Comparison of ENCODE assay signal across 13 cellular contexts in genomic region chr17:6374271-6374691, GRCh38.
DNase-seq lines count a peak whose midpoint lies in the region; ATAC-seq and TF ChIP-seq lines count a peak whose summit lies in the region.
"Had no signal": no experiment of that assay in that cellular context is flagged by ENCODE, and none has a peak within 500 bp of the region (broad histone marks: within the 10 kb centered on the region; RNA-seq: fewer than 3 reads in every experiment).

No MANE protein-coding gene starts in this region.

- intact Hi-C loops in activated CD4-positive, alpha-beta T cell treated with anti-CD3 and anti-CD28 coated beads, Interleukin-2, amount 10 ng/mL, durations not matched to agents 24 days and 14 days (cut with micrococcal nuclease), result no loop called here
- intact Hi-C loops in esophagus muscularis mucosa (cut with DNase I), result no loop called here

- peaks cover 5% of the 10 kb centered on the region for H3K9me3 Mint-ChIP-seq in activated CD4-positive, alpha-beta T cell treated with anti-CD3 and anti-CD28 coated beads, Interleukin-2, amount 10 ng/mL, durations not matched to agents 24 days and 14 days
- no peaks in the 10 kb centered on the region for H3K9me3 Mint-ChIP-seq in progenitor cell of endocrine pancreas (ENCODE audit: low read depth)

- no peak for DNase-seq in activated CD4-positive, alpha-beta T cell treated with anti-CD3 and anti-CD28 coated beads, Interleukin-2, amount 10 ng/mL, durations not matched to agents 24 days and 14 days
- no peak for DNase-seq in activated CD4-positive, alpha-beta T cell treated with anti-CD3 and anti-CD28 coated beads, Interleukin-2, amount 50 U/mL, for 1 hour
- peak; percentile 69 for DNase-seq in NCI-H748 treated with DMSO at 0.1 percent for 48 hours (lab: John Stamatoyannopoulos, UW)
- DNase-seq in esophagus muscularis mucosa (ENCODE audit: extremely low spot score), result peak; percentile 74
- DNase-seq in progenitor cell of endocrine pancreas (ENCODE audit: low spot score, unreplicated experiment), result no peak
- no peak for DNase-seq in AG08396 (ENCODE audit: low spot score)
- DNase-seq in GM20000 (ENCODE audit: low spot score), result no peak
- DNase-seq: gastrocnemius medialis; NCI-H187; SHP77; stimulated activated naive CD4-positive, alpha-beta T cell had no signal

- peak overlapping the region; percentile 54 for H3K4me3 Mint-ChIP-seq in activated CD4-positive, alpha-beta T cell treated with anti-CD3 and anti-CD28 coated beads, Interleukin-2, amount 10 ng/mL, durations not matched to agents 24 days and 14 days
- H3K4me3 Mint-ChIP-seq in progenitor cell of endocrine pancreas (ENCODE audit: low read depth), result peak overlapping the region; percentile 57

- ATAC-seq in HG02763 (IDR thresholded peaks at IDR 0.05; ENCODE audit: unreplicated experiment), result no peak
- ATAC-seq: gastrocnemius medialis had no signal

- H3K36me3 ChIP-seq in esophagus muscularis mucosa, result no peaks in the 10 kb centered on the region
- H3K36me3 ChIP-seq: cardiac muscle cell, gastrocnemius medialis had no signal

- H3K27me3 ChIP-seq in esophagus muscularis mucosa, result peaks cover 0 to 36% (median 0%) of the 10 kb centered on the region in 4 donors
- H3K27me3 ChIP-seq: cardiac muscle cell had no signal

- TF ChIP-seq CTCF in esophagus muscularis mucosa (IDR thresholded peaks at IDR 0.05) (no peak), progenitor cell of endocrine pancreas (IDR thresholded peaks at IDR 0.05; ENCODE audit: unreplicated experiment) (no peak), GM20000 (IDR thresholded peaks at IDR 0.05; ENCODE audit: extremely low read depth, missing control alignments) (no peak)

- no peaks in the 10 kb centered on the region for H3K36me3 Mint-ChIP-seq in activated CD4-positive, alpha-beta T cell treated with anti-CD3 and anti-CD28 coated beads, Interleukin-2, amount 10 ng/mL, durations not matched to agents 24 days and 14 days (ENCODE audit: low read depth)
- no peaks in the 10 kb centered on the region for H3K36me3 Mint-ChIP-seq in progenitor cell of endocrine pancreas (ENCODE audit: insufficient read depth)

- no peak for TF ChIP-seq POLR2A in esophagus muscularis mucosa (IDR thresholded peaks at IDR 0.05; ENCODE audit: low read depth)

- H3K4me1 ChIP-seq in esophagus muscularis mucosa, result peaks cover 0 to 4% (median 0%) of the 10 kb centered on the region in 4 donors
- H3K4me1 ChIP-seq: gastrocnemius medialis had no signal

- no peak overlapping the region for H3K27ac ChIP-seq in esophagus muscularis mucosa (replicated peaks in 1 of 4)
- H3K27ac ChIP-seq: cardiac muscle cell, gastrocnemius medialis had no signal

- TF ChIP-seq EP300 in esophagus muscularis mucosa (IDR thresholded peaks at IDR 0.05), result no peak

- H3K4me3 ChIP-seq in esophagus muscularis mucosa, result no peak overlapping the region
- H3K4me3 ChIP-seq: cardiac muscle cell, gastrocnemius medialis had no signal

- H3K9me3 ChIP-seq in esophagus muscularis mucosa, result peaks cover 0 to 16% (median 3%) of the 10 kb centered on the region in 4 donors
- H3K9me3 ChIP-seq: gastrocnemius medialis had no signal

- H3K27ac Mint-ChIP-seq in activated CD4-positive, alpha-beta T cell treated with anti-CD3 and anti-CD28 coated beads, Interleukin-2, amount 10 ng/mL, durations not matched to agents 24 days and 14 days, result peak overlapping the region; percentile 61
- peak overlapping the region; percentile 94 for H3K27ac Mint-ChIP-seq in progenitor cell of endocrine pancreas

- 32% methylated on average over 2 of the region's 2 CpGs for WGBS in esophagus muscularis mucosa

- peaks cover 13% of the 10 kb centered on the region for H3K27me3 Mint-ChIP-seq in activated CD4-positive, alpha-beta T cell treated with anti-CD3 and anti-CD28 coated beads, Interleukin-2, amount 10 ng/mL, durations not matched to agents 24 days and 14 days
- no peaks in the 10 kb centered on the region for H3K27me3 Mint-ChIP-seq in progenitor cell of endocrine pancreas

- peaks cover 16% of the 10 kb centered on the region for H3K4me1 Mint-ChIP-seq in activated CD4-positive, alpha-beta T cell treated with anti-CD3 and anti-CD28 coated beads, Interleukin-2, amount 10 ng/mL, durations not matched to agents 24 days and 14 days
- peaks cover 22% of the 10 kb centered on the region for H3K4me1 Mint-ChIP-seq in progenitor cell of endocrine pancreas (ENCODE audit: low read depth)

Comparison
In these comparisons a context has a peak if more than half of its experiments do, and no peak if none do; other contexts are left out.
1. DNase-seq: peak in NCI-H748 treated with DMSO at 0.1 percent for 48 hours (single experiment) and esophagus muscularis mucosa (single experiment); none in activated CD4-positive, alpha-beta T cell treated with anti-CD3 and anti-CD28 coated beads, Interleukin-2, amount 10 ng/mL, durations not matched to agents 24 days and 14 days (single experiment), activated CD4-positive, alpha-beta T cell treated with anti-CD3 and anti-CD28 coated beads, Interleukin-2, amount 50 U/mL, for 1 hour (single experiment), progenitor cell of endocrine pancreas (single experiment), AG08396 (single experiment) and GM20000 (single experiment).